In the genomic region with DNA sequence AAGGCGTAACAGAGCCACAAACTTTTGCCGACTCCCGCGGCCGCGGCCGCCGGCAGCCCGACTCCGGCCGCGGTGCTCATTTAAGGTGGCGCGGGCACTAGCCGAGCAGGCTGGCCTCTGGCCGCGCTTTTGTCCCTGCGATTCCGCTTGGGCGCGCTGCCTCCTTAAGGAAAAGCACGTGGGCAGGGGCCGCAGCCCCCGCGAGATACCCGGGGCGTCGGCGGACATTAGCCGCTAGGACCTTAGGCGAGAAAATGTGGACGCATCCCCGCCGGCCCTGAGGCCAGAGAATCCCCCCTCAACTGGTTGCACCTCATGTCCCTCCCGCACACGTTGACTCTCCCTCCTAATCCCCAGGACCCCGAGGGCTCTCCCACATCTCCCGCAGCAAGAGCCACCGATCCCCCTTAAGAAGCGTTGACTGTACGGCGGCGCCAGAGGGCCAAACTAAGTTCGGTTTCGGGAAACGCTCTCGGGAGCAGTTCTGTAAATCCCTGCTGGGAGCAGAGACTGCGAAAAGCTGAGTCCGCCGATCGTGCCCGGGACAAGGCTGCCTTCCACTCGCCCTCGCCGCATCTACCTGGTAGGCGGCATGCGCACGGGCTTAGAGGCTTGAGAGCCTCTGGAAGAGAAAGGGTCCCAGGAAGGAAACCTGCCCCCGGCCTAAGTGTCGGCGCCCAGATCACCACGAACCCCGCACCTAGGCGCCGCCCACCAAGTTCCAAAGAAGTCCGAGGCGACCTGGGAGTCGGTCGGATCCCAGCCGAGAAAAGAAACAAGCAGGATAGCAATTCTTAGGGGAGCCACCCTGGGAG, we compare ENCODE assay signal across 8 cellular contexts. TPM values are rescaled to one million over a fixed set of nuclear protein-coding genes. Genes with fewer than 3 reads are reported as not detected.
DNase-seq lines count a peak whose midpoint lies in the region; ATAC-seq and TF ChIP-seq lines count a peak whose summit lies in the region.

No MANE protein-coding gene starts in this region.

- H3K4me3 Mint-ChIP-seq in H9 = peak overlapping the region; percentile 86 to 95
- peak overlapping the region; percentile 87 to 97 (median 92) for H3K4me3 Mint-ChIP-seq in T-cell

- H3K9ac ChIP-seq in H9 (ENCODE audit: extremely low read depth, insufficient read length, low read length) = peak overlapping the region; percentile 50

- CTCF ChIA-PET in T-cell (lab: Charles Lee) = no interaction called here

- H3K27me3 Mint-ChIP-seq in H9 (ENCODE audit: low read depth) (peaks cover 61% of the 10 kb centered on the region), T-cell (peaks cover 35 to 63% of the 10 kb centered on the region in 2 donors)

- TF ChIP-seq CTCF in H9 (conservative IDR thresholded peaks at IDR 0.05) (no peak), astrocyte of the spinal cord (IDR thresholded peaks at IDR 0.05; ENCODE audit: low read depth, low read length) (no peak)

- H2BK120ac ChIP-seq in H9 (ENCODE audit: low read depth, low read length, poor library complexity, severe bottlenecking) = no peak overlapping the region

- H3K79me1 ChIP-seq in H9 (ENCODE audit: insufficient read depth, low read depth, low read length, poor library complexity, severe bottlenecking) = no peaks in the 10 kb centered on the region

- H3T11ph ChIP-seq in H9 (ENCODE audit: low read length) = no peak overlapping the region

- H3K56ac ChIP-seq in H9 (ENCODE audit: insufficient read length, low read depth, low read length) = no peak overlapping the region

- H3K9me3 ChIP-seq in H9 (ENCODE audit: control insufficient read depth, low read depth, low read length) (no peaks in the 10 kb centered on the region), right cardiac atrium (ENCODE audit: control insufficient read depth, low read length) (no peaks in the 10 kb centered on the region)

- H3K4me3 ChIP-seq in astrocyte of the spinal cord (ENCODE audit: low read depth, low read length) = peak overlapping the region; percentile 70
- H3K4me3 ChIP-seq in right cardiac atrium (ENCODE audit: low read length) = peak overlapping the region; percentile 96

- H3K4me1 ChIP-seq in H9 (ENCODE audit: insufficient read depth, low read length) = no peaks in the 10 kb centered on the region
- peaks cover 4% of the 10 kb centered on the region for H3K4me1 ChIP-seq in right cardiac atrium (ENCODE audit: control insufficient read depth, insufficient read depth, low read length)

- H3K27me3 ChIP-seq in H9 (ENCODE audit: insufficient read depth, low read length) (peaks cover 20% of the 10 kb centered on the region), right cardiac atrium (ENCODE audit: control insufficient read depth, insufficient read depth) (peaks cover 3% of the 10 kb centered on the region)

- no peaks in the 10 kb centered on the region for H3K79me2 ChIP-seq in H9 (ENCODE audit: insufficient read depth, low read length)

- H4K91ac ChIP-seq in H9 (ENCODE audit: insufficient read length, low read depth, low read length) = no peak overlapping the region

- POLR2A ChIA-PET in T-cell (lab: Charles Lee) = interaction anchor here in 1 of 2 donors (0.7 kb wide), 2 partner anchors 469 to 1474 kb away, joined by 6 to 11 read pairs; no protein-coding TSS in a partner anchor

- peak overlapping the region in 2 of 3 experiments; percentile 57 to 98; a peak in 4 of 7 replicates for H3K27ac Mint-ChIP-seq in H9
- peak overlapping the region in 1 of 2 donors; percentile 34 for H3K27ac Mint-ChIP-seq in T-cell

- no CpG with 5 or more reads among the region's 70 CpGs for WGBS in H9 (ENCODE audit: extremely low coverage, insufficient read length, low lambda C conversion rate)
- WGBS in right cardiac atrium = under 1% methylated on average over 70 of the region's 70 CpGs

- H2BK5ac ChIP-seq in H9 (ENCODE audit: insufficient read length, low read length) = no peak overlapping the region

- H4K20me1 ChIP-seq in H9 (ENCODE audit: control insufficient read depth, insufficient read depth, insufficient read length) = no peaks in the 10 kb centered on the region

- no peak overlapping the region for H2AK5ac ChIP-seq in H9 (ENCODE audit: insufficient read length, low read length)

- peak; percentile 26 for DNase-seq in DMS79 treated with DMSO at 0.1 percent for 48 hours (lab: John Stamatoyannopoulos, UW)
- peak; percentile 94 for DNase-seq in H9
- peak; percentile 80 for DNase-seq in NCI-H1105 treated with DMSO at 0.1 percent for 48 hours (lab: John Stamatoyannopoulos, UW)
- peak in 17 of 34 experiments; percentile 23 to 59 (median 43) for DNase-seq in T-cell
- DNase-seq in astrocyte of the spinal cord (ENCODE audit: low read depth, low spot score) = peak; percentile 98
- DNase-seq in right cardiac atrium = peak; percentile 93 to 96 (median 96)
- peak; percentile 97 for DNase-seq in posterior vena cava (ENCODE audit: low spot score)

- in situ Hi-C loops in astrocyte of the spinal cord (cut with HindIII; ENCODE audit: low sequenced_read_pairs) = no loop called here

- H3K4ac ChIP-seq in H9 (ENCODE audit: low read depth, low read length) = no peak overlapping the region

- no peak overlapping the region for H2BK15ac ChIP-seq in H9 (ENCODE audit: low read depth, low read length)

- H3K4me1 Mint-ChIP-seq in H9 (peaks cover 27 to 35% of the 10 kb centered on the region in 2 experiments), T-cell (peaks cover 25 to 42% (median 39%) of the 10 kb centered on the region in 3 donors)

- H3K23me2 ChIP-seq in H9 (ENCODE audit: insufficient read length, low read depth, low read length, poor library complexity, severe bottlenecking) = peaks cover 38% of the 10 kb centered on the region

- peak overlapping the region; percentile 92 for H3K4me2 ChIP-seq in H9 (ENCODE audit: insufficient read depth, insufficient read length, low read length)

- H3K27ac ChIP-seq in H9 (ENCODE audit: insufficient read length, low read depth, low read length) (no peak overlapping the region), right cardiac atrium (ENCODE audit: low read length) (peak overlapping the region; percentile 65)

- peak overlapping the region; percentile 12 for H2AFZ ChIP-seq in H9 (ENCODE audit: low read length)

- no peaks in the 10 kb centered on the region; a peak in 1 of 5 replicates for H3K9me3 Mint-ChIP-seq in H9
- H3K9me3 Mint-ChIP-seq in T-cell = peaks cover 0 to 7% (median 4%) of the 10 kb centered on the region in 3 donors

- H3K36me3 Mint-ChIP-seq in H9 (ENCODE audit: insufficient read depth in 1 of 3, low read depth in 3 of 3) = peaks cover 0 to 1% (median 0%) of the 10 kb centered on the region in 3 experiments; a peak in 2 of 7 replicates
- H3K36me3 Mint-ChIP-seq in T-cell = no peaks in the 10 kb centered on the region

- H2BK20ac ChIP-seq in H9 (ENCODE audit: low read depth, low read length, poor library complexity, severe bottlenecking) = no peak overlapping the region

- peak overlapping the region; percentile 68; the same call in 1 of the 2 replicates for H3K14ac ChIP-seq in H9 (ENCODE audit: insufficient read depth, low read length)

- H4K8ac ChIP-seq in H9 (replicated peaks; ENCODE audit: insufficient read length, low read depth, low read length) = no peak overlapping the region

- H4K5ac ChIP-seq in H9 (ENCODE audit: insufficient read length, low read depth, low read length) = no peak overlapping the region

- no peak overlapping the region for H2BK12ac ChIP-seq in H9 (ENCODE audit: insufficient read length, low read depth, low read length)

- peak; percentile 8 to 39 (median 30) for ATAC-seq in T-cell (replicated peaks in 1 of 4)
- peak; percentile 88 to 90 for ATAC-seq in right cardiac atrium
- ATAC-seq in HG03469 (IDR thresholded peaks at IDR 0.05; ENCODE audit: unreplicated experiment) = no peak

- no peak overlapping the region for H3K23ac ChIP-seq in H9 (ENCODE audit: insufficient read length, low read depth, low read length)

- intact Hi-C loops in right cardiac atrium (cut with DNase I) (no loop called here), posterior vena cava (cut with DNase I) (no loop called here)

- H3K18ac ChIP-seq in H9 (ENCODE audit: insufficient read length, low read depth, low read length) = peak overlapping the region; percentile 33

RNA-seq across cellular contexts. Expression of gene SATB2, which starts 1.8 kb away (rescaled TPM):
- total RNA-seq in H9 (2021) = 23.0 and 23.8 TPM in 2 replicates
- total RNA-seq in T-cell = under 1 TPM; 0.15 to 0.54 (median 0.23) TPM
- 1 to 10 TPM; 1.4 to 2.2 (median 1.9) TPM for total RNA-seq in right cardiac atrium
- polyA plus RNA-seq in right cardiac atrium = 0.75 TPM
- 1 to 10 TPM; 5.3 to 9.0 TPM for total RNA-seq in posterior vena cava
